ENCODE assay signal across 17 cellular contexts in the genomic region with DNA sequence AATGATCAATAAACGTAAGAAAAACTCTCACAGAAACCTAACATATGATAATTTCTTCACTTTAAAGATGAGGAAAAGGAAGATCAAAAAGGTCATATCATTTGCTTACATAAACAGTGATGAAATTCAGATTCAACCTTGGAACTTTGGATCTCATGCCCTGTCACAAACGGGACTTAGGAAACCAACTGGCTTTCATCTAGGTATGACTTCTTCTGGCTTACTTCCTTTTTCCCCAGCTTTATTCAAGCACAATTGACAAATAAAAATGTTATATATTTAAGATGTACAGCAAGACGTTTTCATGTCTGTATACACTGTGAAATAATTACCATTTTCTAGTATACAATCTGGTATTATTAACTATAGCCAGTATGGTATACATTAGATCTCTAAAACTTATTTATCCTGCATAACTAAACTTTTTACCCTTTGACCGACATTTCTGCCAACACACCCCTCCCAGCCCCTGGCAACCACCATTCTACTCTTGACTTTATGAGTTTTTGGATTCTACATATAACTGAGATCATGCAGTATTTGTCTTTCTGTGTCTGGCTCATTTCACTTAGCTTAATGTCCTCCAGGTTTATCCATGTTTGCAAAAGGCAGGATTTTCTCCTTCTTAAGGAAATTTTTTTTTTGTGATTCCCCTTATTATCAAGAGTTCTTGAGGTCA. TPM values are rescaled to one million over a fixed set of nuclear protein-coding genes. Genes with fewer than 3 reads are reported as not detected.
DNase-seq lines count a peak whose midpoint lies in the region; ATAC-seq and TF ChIP-seq lines count a peak whose summit lies in the region.
"Had no signal": no experiment of that assay in that cellular context is flagged by ENCODE, and none has a peak within 500 bp of the region (broad histone marks: within the 10 kb centered on the region; RNA-seq: fewer than 3 reads in every experiment).

No MANE protein-coding gene starts in this region.

- TF ChIP-seq POLR2A in right lobe of liver (IDR thresholded peaks at IDR 0.05), result no peak

- DNase-seq in WTC11 (ENCODE audit: low spot score) (no peak), left colon (no peak), right lobe of liver (peak in 1 of 3 donors; percentile 70), GM10266 (ENCODE audit: extremely low spot score) (no peak), CD1c-positive myeloid dendritic cell (ENCODE audit: extremely low spot score) (no peak)
- DNase-seq: ACHN; BE2C; C1 segment of cervical spinal cord; Caco-2; CD4-positive, alpha-beta T cell; GOT3; H7; KBM-7 had no signal

- ATAC-seq in WTC11 (no peak), left colon (peak; percentile 74), right lobe of liver (peak; percentile 72 to 91 (median 88)), GM21423 (IDR thresholded peaks at IDR 0.05; ENCODE audit: unreplicated experiment) (no peak), HG02981 (IDR thresholded peaks at IDR 0.05; ENCODE audit: unreplicated experiment) (no peak)

- no peaks in the 10 kb centered on the region for H3K27me3 Mint-ChIP-seq in WTC11 (ENCODE audit: low read depth)
- H3K27me3 Mint-ChIP-seq: CD4-positive, alpha-beta T cell; IgD-negative memory B cell had no signal

- H3K4me3 Mint-ChIP-seq in WTC11, result no peak overlapping the region
- H3K4me3 Mint-ChIP-seq: CD4-positive, alpha-beta T cell; IgD-negative memory B cell had no signal

- no peaks in the 10 kb centered on the region for H3K9me3 ChIP-seq in right lobe of liver
- H3K9me3 ChIP-seq: BE2C, Caco-2 had no signal

- H3K27me3 ChIP-seq in right lobe of liver, result no peaks in the 10 kb centered on the region
- H3K27me3 ChIP-seq: BE2C had no signal

- intact Hi-C loops in left colon (cut with DNase I, micrococcal nuclease), result no loop called here
- intact Hi-C loops in right lobe of liver (cut with DNase I), result no loop called here

- no peaks in the 10 kb centered on the region for H3K36me3 Mint-ChIP-seq in WTC11

- H3K27ac Mint-ChIP-seq in WTC11, result no peak overlapping the region
- H3K27ac Mint-ChIP-seq: CD4-positive, alpha-beta T cell; IgD-negative memory B cell had no signal

- no peaks in the 10 kb centered on the region for H3K36me3 ChIP-seq in right lobe of liver
- H3K36me3 ChIP-seq: BE2C had no signal

- no peaks in the 10 kb centered on the region for H3K4me1 Mint-ChIP-seq in WTC11
- H3K4me1 Mint-ChIP-seq: IgD-negative memory B cell had no signal

- WGBS in right lobe of liver (ENCODE audit: insufficient coverage, low coverage, low lambda C conversion rate, missing lambda C conversion rate), result 15% methylated on average over 4 of the region's 4 CpGs

- CTCF ChIA-PET in WTC11 (lab: Charles Lee), result no interaction called here

- TF ChIP-seq CTCF in WTC11 (IDR thresholded peaks at IDR 0.05), result no peak
- no peak for TF ChIP-seq CTCF in right lobe of liver (IDR thresholded peaks at IDR 0.05)
- no peak for TF ChIP-seq CTCF in GM10266 (IDR thresholded peaks at IDR 0.05; ENCODE audit: control insufficient read depth, insufficient read depth, low read depth, missing control alignments)

- peaks cover 0 to 35% (median 10%) of the 10 kb centered on the region in 4 donors for H3K4me1 ChIP-seq in right lobe of liver

- H3K27ac ChIP-seq in right lobe of liver, result peak overlapping the region in 2 of 3 donors; percentile 30 to 77
- H3K27ac ChIP-seq: HL-60 had no signal

- no peaks in the 10 kb centered on the region for H3K9me3 Mint-ChIP-seq in WTC11
- H3K9me3 Mint-ChIP-seq: CD4-positive, alpha-beta T cell; IgD-negative memory B cell had no signal

- POLR2A ChIA-PET in WTC11 (lab: Charles Lee), result no interaction called here

- peak overlapping the region in 1 of 3 donors; percentile 1 for H3K4me3 ChIP-seq in right lobe of liver

TF ChIP-seq in WTC11, 78 proteins besides CTCF, POLR2A, EP300 and RAD21:
- TF ChIP-seq, protein P1, sequence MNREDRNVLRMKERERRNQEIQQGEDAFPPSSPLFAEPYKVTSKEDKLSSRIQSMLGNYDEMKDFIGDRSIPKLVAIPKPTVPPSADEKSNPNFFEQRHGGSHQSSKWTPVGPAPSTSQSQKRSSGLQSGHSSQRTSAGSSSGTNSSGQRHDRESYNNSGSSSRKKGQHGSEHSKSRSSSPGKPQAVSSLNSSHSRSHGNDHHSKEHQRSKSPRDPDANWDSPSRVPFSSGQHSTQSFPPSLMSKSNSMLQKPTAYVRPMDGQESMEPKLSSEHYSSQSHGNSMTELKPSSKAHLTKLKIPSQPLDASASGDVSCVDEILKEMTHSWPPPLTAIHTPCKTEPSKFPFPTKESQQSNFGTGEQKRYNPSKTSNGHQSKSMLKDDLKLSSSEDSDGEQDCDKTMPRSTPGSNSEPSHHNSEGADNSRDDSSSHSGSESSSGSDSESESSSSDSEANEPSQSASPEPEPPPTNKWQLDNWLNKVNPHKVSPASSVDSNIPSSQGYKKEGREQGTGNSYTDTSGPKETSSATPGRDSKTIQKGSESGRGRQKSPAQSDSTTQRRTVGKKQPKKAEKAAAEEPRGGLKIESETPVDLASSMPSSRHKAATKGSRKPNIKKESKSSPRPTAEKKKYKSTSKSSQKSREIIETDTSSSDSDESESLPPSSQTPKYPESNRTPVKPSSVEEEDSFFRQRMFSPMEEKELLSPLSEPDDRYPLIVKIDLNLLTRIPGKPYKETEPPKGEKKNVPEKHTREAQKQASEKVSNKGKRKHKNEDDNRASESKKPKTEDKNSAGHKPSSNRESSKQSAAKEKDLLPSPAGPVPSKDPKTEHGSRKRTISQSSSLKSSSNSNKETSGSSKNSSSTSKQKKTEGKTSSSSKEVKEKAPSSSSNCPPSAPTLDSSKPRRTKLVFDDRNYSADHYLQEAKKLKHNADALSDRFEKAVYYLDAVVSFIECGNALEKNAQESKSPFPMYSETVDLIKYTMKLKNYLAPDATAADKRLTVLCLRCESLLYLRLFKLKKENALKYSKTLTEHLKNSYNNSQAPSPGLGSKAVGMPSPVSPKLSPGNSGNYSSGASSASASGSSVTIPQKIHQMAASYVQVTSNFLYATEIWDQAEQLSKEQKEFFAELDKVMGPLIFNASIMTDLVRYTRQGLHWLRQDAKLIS (CRISPR knock-in tag; IDR thresholded peaks at IDR 0.05; ENCODE audit: borderline replicate concordance), result no peak
- TF ChIP-seq ZNF416 (CRISPR knock-in tag; IDR thresholded peaks at IDR 0.05) (no peak), GABPB1 (CRISPR knock-in tag; IDR thresholded peaks at IDR 0.05) (peak; percentile 91), ZNF423 (CRISPR knock-in tag; IDR thresholded peaks at IDR 0.05) (no peak)

RNA-seq across cellular contexts. Expression of a gene that starts 46.0 kb away (rescaled TPM):
- total RNA-seq in WTC11 (2021), result 4.4 to 6.3 TPM (median 5.8 TPM) in 3 replicates
- total RNA-seq in left colon, result 10 to 100 TPM; 25.5 to 33.3 TPM
- 100 to 1,000 TPM in 1 of 6 experiments, 10 to 100 TPM in 5; 38.1 to 133 (median 67.6) TPM for total RNA-seq in right lobe of liver

Comparison
In these comparisons a context has a peak if more than half of its experiments do, and no peak if none do; other contexts are left out.
1. ATAC-seq: peak in left colon (single experiment) and right lobe of liver (4 of 4); none in WTC11 (single experiment), GM21423 (single experiment) and HG02981 (single experiment).